ENCODE assay signal across 1 cellular context in the genomic region with DNA sequence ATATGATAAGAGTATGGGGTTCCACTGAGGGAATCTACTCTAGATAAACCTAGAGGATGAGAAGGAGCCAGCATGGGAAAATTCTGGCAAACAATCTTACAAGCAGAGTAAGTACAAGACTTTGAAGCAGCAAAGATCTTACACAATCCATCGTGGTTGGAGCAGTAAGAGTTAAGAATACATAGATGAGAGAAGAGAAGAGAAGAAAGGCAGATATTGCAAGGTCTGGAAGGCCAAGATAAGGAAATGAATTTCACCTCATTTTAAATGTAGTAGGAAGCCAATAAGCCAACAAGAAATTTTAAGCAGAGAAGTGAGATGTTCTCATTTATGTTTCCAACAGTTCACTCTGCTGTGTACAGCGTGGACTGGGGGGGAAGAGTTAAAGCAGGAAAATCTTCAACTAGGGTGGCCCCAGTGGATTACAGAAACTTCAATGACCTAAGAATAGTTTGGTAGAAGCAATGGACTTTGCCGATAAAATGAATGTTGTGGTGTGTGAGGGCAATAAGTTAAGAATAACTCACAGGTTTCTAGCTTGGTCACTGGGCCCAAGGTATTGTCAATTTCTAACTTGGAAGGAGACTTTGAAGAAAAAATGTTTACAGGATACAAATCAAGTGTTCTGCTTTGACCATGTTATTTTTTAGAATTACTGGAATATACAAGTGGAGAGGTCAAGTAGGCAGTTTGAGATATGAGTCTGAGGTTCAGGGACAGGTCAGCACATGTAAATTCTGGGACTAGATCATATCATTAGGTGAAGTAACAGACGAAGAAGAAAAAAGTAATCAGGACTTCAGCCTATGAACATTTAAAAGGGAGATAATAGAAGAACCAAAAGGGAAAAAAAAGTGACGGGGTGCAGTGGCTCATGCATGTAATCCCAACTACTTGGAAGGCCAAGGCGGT.
TF ChIP-seq lines count a peak whose summit lies in the region.

No MANE protein-coding gene starts in this region.

TF ChIP-seq in K562, 482 proteins besides CTCF, POLR2A, EP300 and RAD21 (continued from another document and continues in another):
- TF ChIP-seq FOXO4 (CRISPR knock-in tag; IDR thresholded peaks at IDR 0.05) (no peak), ZNF239 (CRISPR knock-in tag; IDR thresholded peaks at IDR 0.05) (no peak), FOXJ2 (tag; IDR thresholded peaks at IDR 0.05) (peak; percentile 66; the same call in 1 of the 2 replicates), PCBP1 (IDR thresholded peaks at IDR 0.05; ENCODE audit: low read depth, low read length, poor library complexity, severe bottlenecking) (no peak), ZBTB17 (CRISPR knock-in tag; IDR thresholded peaks at IDR 0.05) (no peak), RNF2 (IDR thresholded peaks at IDR 0.05) (peak; percentile 58), ZNF584 (CRISPR knock-in tag; IDR thresholded peaks at IDR 0.05; ENCODE audit: low read depth) (no peak), MBD2 (IDR thresholded peaks at IDR 0.05; ENCODE audit: borderline replicate concordance, low read depth) (no peak), XRCC5 (IDR thresholded peaks at IDR 0.05; ENCODE audit: low read depth, low read length) (no peak), ZSCAN32 (CRISPR knock-in tag; IDR thresholded peaks at IDR 0.05) (no peak), HSF4 (CRISPR knock-in tag; IDR thresholded peaks at IDR 0.05; ENCODE audit: borderline replicate concordance) (peak; percentile 9; the same call in 1 of the 2 replicates), CBFA2T3 (IDR thresholded peaks at IDR 0.05) (peak; percentile 94), GTF2E2 (tag; IDR thresholded peaks at IDR 0.05) (no peak), CBX2 (IDR thresholded peaks at IDR 0.05; ENCODE audit: insufficient read depth, low read length, poor library complexity, severe bottlenecking) (no peak), PTTG1 (tag; IDR thresholded peaks at IDR 0.05; ENCODE audit: low read depth) (no peak), MTF1 (CRISPR knock-in tag; IDR thresholded peaks at IDR 0.05; ENCODE audit: borderline replicate concordance) (no peak), COPS2 (conservative IDR thresholded peaks at IDR 0.05) (no peak), ELF4 (CRISPR knock-in tag; IDR thresholded peaks at IDR 0.05) (0 out of 2 replicates have a peak, but pooled peaks have one; percentile 15), CXXC5 (CRISPR knock-in tag; IDR thresholded peaks at IDR 0.05) (0 out of 2 replicates have a peak, but pooled peaks have one; percentile 12), DACH1 (IDR thresholded peaks at IDR 0.05; ENCODE audit: partially characterized antibody) (no peak), ZNF780A (CRISPR knock-in tag; IDR thresholded peaks at IDR 0.05) (no peak), GATA2 (CRISPR knock-in tag; IDR thresholded peaks at IDR 0.05) (peak; percentile 72), MCM3 (IDR thresholded peaks at IDR 0.05) (no peak), POLR2AphosphoS5 (IDR thresholded peaks at IDR 0.05; ENCODE audit: control insufficient read depth, insufficient read depth, low read depth, low read length) (peak; percentile 47), BCL6 (CRISPR knock-in tag; IDR thresholded peaks at IDR 0.05) (no peak), CHD2 (IDR thresholded peaks at IDR 0.05; ENCODE audit: low read depth, low read length) (no peak), ZNF507 (tag; conservative IDR thresholded peaks at IDR 0.05) (no peak), ETS2 (tag; IDR thresholded peaks at IDR 0.05; ENCODE audit: borderline replicate concordance, poor library complexity, severe bottlenecking) (no peak), NFRKB (IDR thresholded peaks at IDR 0.05; ENCODE audit: low read depth) (peak; percentile 39; the same call in 1 of the 2 replicates), SRF (CRISPR knock-in tag; IDR thresholded peaks at IDR 0.05) (peak in 1 of 2 experiments; percentile 26; a peak in 1 of 4 replicates), PHF20 (IDR thresholded peaks at IDR 0.05; ENCODE audit: partially characterized antibody) (no peak), SNIP1 (IDR thresholded peaks at IDR 0.05; ENCODE audit: low read depth) (no peak), ZNF695 (CRISPR knock-in tag; IDR thresholded peaks at IDR 0.05) (no peak), ZNF699 (CRISPR knock-in tag; IDR thresholded peaks at IDR 0.05; ENCODE audit: insufficient replicate concordance) (no peak), BRD4 (IDR thresholded peaks at IDR 0.05) (no peak), TRIM25 (IDR thresholded peaks at IDR 0.05; ENCODE audit: borderline replicate concordance) (no peak), HEY1 (CRISPR knock-in tag; IDR thresholded peaks at IDR 0.05; ENCODE audit: borderline replicate concordance) (no peak), ZNF778 (CRISPR knock-in tag; IDR thresholded peaks at IDR 0.05) (no peak), CBX8 (IDR thresholded peaks at IDR 0.05; ENCODE audit: borderline replicate concordance, extremely low read depth, low read depth, low read length, poor library complexity, severe bottlenecking) (no peak), KLF13 (tag; IDR thresholded peaks at IDR 0.05; ENCODE audit: borderline replicate concordance, low read depth) (no peak), KLF1 (tag; IDR thresholded peaks at IDR 0.05) (no peak), HDAC1 (IDR thresholded peaks at IDR 0.05) (peak in 1 of 2 experiments; percentile 64; a peak in 1 of 4 replicates), JUNB (CRISPR knock-in tag; conservative IDR thresholded peaks at IDR 0.05) (no peak), PHB2 (IDR thresholded peaks at IDR 0.05; ENCODE audit: low read depth) (peak; percentile 57; the same call in 1 of the 2 replicates), ZNF282 (CRISPR knock-in tag; IDR thresholded peaks at IDR 0.05) (no peak), NFIX (CRISPR knock-in tag; IDR thresholded peaks at IDR 0.05; ENCODE audit: low read depth) (no peak), TBL1XR1 (IDR thresholded peaks at IDR 0.05; ENCODE audit: low read length in 2 of 2) (peak; percentile 8 to 59; a peak in 2 of 4 replicates), ZKSCAN3 (CRISPR knock-in tag; IDR thresholded peaks at IDR 0.05) (no peak), MIER1 (IDR thresholded peaks at IDR 0.05; ENCODE audit: low read depth) (no peak), JUND (IDR thresholded peaks at IDR 0.05; ENCODE audit: borderline replicate concordance, low read depth, low read length) (peak; percentile 57; the same call in 1 of the 2 replicates), JUND (tag; IDR thresholded peaks at IDR 0.05; ENCODE audit: borderline replicate concordance, low read depth, low read length) (no peak; the same call in 1 of the 3 replicates), RBM25 (IDR thresholded peaks at IDR 0.05; ENCODE audit: low read depth, low read length, severe bottlenecking) (no peak), KDM1A (IDR thresholded peaks at IDR 0.05) (peak; percentile 29 to 73; a peak in 3 of 4 replicates), KLF6 (CRISPR knock-in tag; IDR thresholded peaks at IDR 0.05; ENCODE audit: borderline replicate concordance) (no peak)
- TF ChIP-seq, protein P1, sequence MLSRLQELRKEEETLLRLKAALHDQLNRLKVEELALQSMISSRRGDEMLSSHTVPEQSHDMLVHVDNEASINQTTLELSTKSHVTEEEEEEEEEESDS (CRISPR knock-in tag; IDR thresholded peaks at IDR 0.05), result no peak
- TF ChIP-seq, protein P2, sequence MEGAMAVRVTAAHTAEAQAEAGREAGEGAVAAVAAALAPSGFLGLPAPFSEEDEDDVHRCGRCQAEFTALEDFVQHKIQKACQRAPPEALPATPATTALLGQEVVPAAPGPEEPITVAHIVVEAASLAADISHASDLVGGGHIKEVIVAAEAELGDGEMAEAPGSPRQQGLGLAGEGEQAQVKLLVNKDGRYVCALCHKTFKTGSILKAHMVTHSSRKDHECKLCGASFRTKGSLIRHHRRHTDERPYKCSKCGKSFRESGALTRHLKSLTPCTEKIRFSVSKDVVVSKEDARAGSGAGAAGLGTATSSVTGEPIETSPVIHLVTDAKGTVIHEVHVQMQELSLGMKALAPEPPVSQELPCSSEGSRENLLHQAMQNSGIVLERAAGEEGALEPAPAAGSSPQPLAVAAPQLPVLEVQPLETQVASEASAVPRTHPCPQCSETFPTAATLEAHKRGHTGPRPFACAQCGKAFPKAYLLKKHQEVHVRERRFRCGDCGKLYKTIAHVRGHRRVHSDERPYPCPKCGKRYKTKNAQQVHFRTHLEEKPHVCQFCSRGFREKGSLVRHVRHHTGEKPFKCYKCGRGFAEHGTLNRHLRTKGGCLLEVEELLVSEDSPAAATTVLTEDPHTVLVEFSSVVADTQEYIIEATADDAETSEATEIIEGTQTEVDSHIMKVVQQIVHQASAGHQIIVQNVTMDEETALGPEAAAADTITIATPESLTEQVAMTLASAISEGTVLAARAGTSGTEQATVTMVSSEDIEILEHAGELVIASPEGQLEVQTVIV (CRISPR knock-in tag; IDR thresholded peaks at IDR 0.05; ENCODE audit: borderline replicate concordance), result no peak
- TF ChIP-seq, protein P3, sequence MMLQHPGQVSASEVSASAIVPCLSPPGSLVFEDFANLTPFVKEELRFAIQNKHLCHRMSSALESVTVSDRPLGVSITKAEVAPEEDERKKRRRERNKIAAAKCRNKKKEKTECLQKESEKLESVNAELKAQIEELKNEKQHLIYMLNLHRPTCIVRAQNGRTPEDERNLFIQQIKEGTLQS (IDR thresholded peaks at IDR 0.05), result peak; percentile 43; the same call in 1 of the 2 replicates
- TF ChIP-seq, protein P3 (CRISPR knock-in tag; conservative IDR thresholded peaks at IDR 0.05), result no peak
- TF ChIP-seq, protein P4, sequence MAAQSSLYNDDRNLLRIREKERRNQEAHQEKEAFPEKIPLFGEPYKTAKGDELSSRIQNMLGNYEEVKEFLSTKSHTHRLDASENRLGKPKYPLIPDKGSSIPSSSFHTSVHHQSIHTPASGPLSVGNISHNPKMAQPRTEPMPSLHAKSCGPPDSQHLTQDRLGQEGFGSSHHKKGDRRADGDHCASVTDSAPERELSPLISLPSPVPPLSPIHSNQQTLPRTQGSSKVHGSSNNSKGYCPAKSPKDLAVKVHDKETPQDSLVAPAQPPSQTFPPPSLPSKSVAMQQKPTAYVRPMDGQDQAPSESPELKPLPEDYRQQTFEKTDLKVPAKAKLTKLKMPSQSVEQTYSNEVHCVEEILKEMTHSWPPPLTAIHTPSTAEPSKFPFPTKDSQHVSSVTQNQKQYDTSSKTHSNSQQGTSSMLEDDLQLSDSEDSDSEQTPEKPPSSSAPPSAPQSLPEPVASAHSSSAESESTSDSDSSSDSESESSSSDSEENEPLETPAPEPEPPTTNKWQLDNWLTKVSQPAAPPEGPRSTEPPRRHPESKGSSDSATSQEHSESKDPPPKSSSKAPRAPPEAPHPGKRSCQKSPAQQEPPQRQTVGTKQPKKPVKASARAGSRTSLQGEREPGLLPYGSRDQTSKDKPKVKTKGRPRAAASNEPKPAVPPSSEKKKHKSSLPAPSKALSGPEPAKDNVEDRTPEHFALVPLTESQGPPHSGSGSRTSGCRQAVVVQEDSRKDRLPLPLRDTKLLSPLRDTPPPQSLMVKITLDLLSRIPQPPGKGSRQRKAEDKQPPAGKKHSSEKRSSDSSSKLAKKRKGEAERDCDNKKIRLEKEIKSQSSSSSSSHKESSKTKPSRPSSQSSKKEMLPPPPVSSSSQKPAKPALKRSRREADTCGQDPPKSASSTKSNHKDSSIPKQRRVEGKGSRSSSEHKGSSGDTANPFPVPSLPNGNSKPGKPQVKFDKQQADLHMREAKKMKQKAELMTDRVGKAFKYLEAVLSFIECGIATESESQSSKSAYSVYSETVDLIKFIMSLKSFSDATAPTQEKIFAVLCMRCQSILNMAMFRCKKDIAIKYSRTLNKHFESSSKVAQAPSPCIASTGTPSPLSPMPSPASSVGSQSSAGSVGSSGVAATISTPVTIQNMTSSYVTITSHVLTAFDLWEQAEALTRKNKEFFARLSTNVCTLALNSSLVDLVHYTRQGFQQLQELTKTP (IDR thresholded peaks at IDR 0.05; ENCODE audit: low read depth in 1 of 2, partially characterized antibody in 2 of 2), result no peak
- TF ChIP-seq, protein P5, sequence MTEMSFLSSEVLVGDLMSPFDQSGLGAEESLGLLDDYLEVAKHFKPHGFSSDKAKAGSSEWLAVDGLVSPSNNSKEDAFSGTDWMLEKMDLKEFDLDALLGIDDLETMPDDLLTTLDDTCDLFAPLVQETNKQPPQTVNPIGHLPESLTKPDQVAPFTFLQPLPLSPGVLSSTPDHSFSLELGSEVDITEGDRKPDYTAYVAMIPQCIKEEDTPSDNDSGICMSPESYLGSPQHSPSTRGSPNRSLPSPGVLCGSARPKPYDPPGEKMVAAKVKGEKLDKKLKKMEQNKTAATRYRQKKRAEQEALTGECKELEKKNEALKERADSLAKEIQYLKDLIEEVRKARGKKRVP (CRISPR knock-in tag; IDR thresholded peaks at IDR 0.05), result no peak
- TF ChIP-seq, protein P6, sequence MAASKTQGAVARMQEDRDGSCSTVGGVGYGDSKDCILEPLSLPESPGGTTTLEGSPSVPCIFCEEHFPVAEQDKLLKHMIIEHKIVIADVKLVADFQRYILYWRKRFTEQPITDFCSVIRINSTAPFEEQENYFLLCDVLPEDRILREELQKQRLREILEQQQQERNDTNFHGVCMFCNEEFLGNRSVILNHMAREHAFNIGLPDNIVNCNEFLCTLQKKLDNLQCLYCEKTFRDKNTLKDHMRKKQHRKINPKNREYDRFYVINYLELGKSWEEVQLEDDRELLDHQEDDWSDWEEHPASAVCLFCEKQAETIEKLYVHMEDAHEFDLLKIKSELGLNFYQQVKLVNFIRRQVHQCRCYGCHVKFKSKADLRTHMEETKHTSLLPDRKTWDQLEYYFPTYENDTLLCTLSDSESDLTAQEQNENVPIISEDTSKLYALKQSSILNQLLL (CRISPR knock-in tag; IDR thresholded peaks at IDR 0.05; ENCODE audit: borderline replicate concordance), result no peak
